ENCODE assay signal across 15 cellular contexts in genomic region chr11:46240861-46241260, GRCh38. TPM values are rescaled to one million over a fixed set of nuclear protein-coding genes. Genes with fewer than 3 reads are reported as not detected.
"Had no signal": no experiment of that assay in that cellular context is flagged by ENCODE, and none has a peak within 500 bp of the region (broad histone marks: within the 10 kb centered on the region; RNA-seq: fewer than 3 reads in every experiment).

No MANE protein-coding gene starts in this region.

- H3K79me2 ChIP-seq: parathyroid adenoma had no signal

- H3K9ac ChIP-seq: parathyroid adenoma had no signal

- H3K36me3 Mint-ChIP-seq: activated naive CD4-positive, alpha-beta T cell treated with anti-CD3 and anti-CD28 coated beads, Interleukin-2, amount 50 U/mL, for 24 hours; brain; WTC11 had no signal

- H3K36me3 ChIP-seq: lower lobe of right lung had no signal

- H2AFZ ChIP-seq: parathyroid adenoma had no signal

- DNase-seq: activated CD4-positive, alpha-beta memory T cell treated with anti-CD3 and anti-CD28 coated beads, Interleukin-2, amount 10 ng/mL, durations not matched to agents 7 days and 5 days; activated CD4-positive, alpha-beta T cell treated with anti-CD3 and anti-CD28 coated beads for 4 hours; activated T-cell treated with anti-CD3 and anti-CD28 coated beads, Interleukin-2, amount 50 U/mL, for 24 hours; amniotic stem cell; cortex of kidney; effector CD4-positive, alpha-beta T cell; left cardiac atrium; lower lobe of right lung; naive B cell; T-helper 17 cell had no signal

- H3K27ac Mint-ChIP-seq: activated CD4-positive, alpha-beta memory T cell treated with anti-CD3 and anti-CD28 coated beads, Interleukin-2, amount 10 ng/mL, durations not matched to agents 7 days and 5 days; activated naive CD4-positive, alpha-beta T cell treated with anti-CD3 and anti-CD28 coated beads, Interleukin-2, amount 50 U/mL, for 24 hours; activated T-cell treated with anti-CD3 and anti-CD28 coated beads, Interleukin-2, amount 50 U/mL, for 24 hours; stimulated activated effector memory CD8-positive, alpha-beta T cell treated with anti-CD3 and anti-CD28 coated beads, Interleukin-12 subunit alpha, Interleukin-12 subunit beta, amount 100 ng/mL, for 72 hours; T-helper 17 cell; WTC11 had no signal

- H3K9me3 Mint-ChIP-seq: activated CD4-positive, alpha-beta memory T cell treated with anti-CD3 and anti-CD28 coated beads, Interleukin-2, amount 10 ng/mL, durations not matched to agents 7 days and 5 days; activated naive CD4-positive, alpha-beta T cell treated with anti-CD3 and anti-CD28 coated beads, Interleukin-2, amount 50 U/mL, for 24 hours; activated T-cell treated with anti-CD3 and anti-CD28 coated beads, Interleukin-2, amount 50 U/mL, for 24 hours; naive B cell; stimulated activated effector memory CD8-positive, alpha-beta T cell treated with anti-CD3 and anti-CD28 coated beads, Interleukin-12 subunit alpha, Interleukin-12 subunit beta, amount 100 ng/mL, for 72 hours had no signal

- H3K9me3 ChIP-seq: lower lobe of right lung had no signal

- H3K4me3 Mint-ChIP-seq: activated CD4-positive, alpha-beta memory T cell treated with anti-CD3 and anti-CD28 coated beads, Interleukin-2, amount 10 ng/mL, durations not matched to agents 7 days and 5 days; activated naive CD4-positive, alpha-beta T cell treated with anti-CD3 and anti-CD28 coated beads, Interleukin-2, amount 50 U/mL, for 24 hours; activated T-cell treated with anti-CD3 and anti-CD28 coated beads, Interleukin-2, amount 50 U/mL, for 24 hours; stimulated activated effector memory CD8-positive, alpha-beta T cell treated with anti-CD3 and anti-CD28 coated beads, Interleukin-12 subunit alpha, Interleukin-12 subunit beta, amount 100 ng/mL, for 72 hours; T-helper 17 cell; WTC11 had no signal

- H3K27ac ChIP-seq: lower lobe of right lung, parathyroid adenoma had no signal

- H3K4me3 ChIP-seq: lower lobe of right lung had no signal

RNA-seq across cellular contexts. Expression of gene CREB3L1, which starts 36.6 kb away (rescaled TPM):
- total RNA-seq: activated CD4-positive, alpha-beta memory T cell treated with anti-CD3 and anti-CD28 coated beads, Interleukin-2, amount 10 ng/mL, durations not matched to agents 7 days and 5 days; T-helper 17 cell had no signal
